ENCODE assay signal across 9 cellular contexts in the genomic region with DNA sequence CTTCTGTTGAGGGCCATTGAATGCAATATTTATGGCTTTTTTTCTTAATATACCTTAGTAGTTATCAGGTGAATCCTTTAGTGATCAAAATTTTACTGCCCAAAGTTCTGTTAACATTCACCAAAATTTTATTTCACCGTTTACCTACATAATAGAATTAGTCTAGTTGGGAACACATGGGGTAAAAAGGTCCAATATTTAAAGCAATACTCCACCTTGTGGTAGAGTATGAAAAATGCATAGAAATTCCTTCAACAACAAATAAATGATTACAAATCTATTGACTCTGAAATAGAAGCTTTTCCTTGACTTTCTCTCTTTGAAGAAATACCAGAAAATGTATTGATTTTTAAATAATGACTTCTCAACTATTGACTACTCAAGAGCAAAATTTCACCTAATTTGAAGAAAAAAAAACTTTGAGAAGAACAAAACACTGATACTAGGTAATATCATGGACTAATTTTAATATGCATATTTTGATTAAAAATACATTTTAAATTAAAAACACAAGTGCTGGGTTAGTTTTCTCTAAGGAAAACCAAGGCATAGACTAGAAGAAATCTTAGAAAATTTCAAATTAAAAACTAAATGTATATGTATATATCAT. TPM values are rescaled to one million over a fixed set of nuclear protein-coding genes. Genes with fewer than 3 reads are reported as not detected.
DNase-seq lines count a peak whose midpoint lies in the region; ATAC-seq and TF ChIP-seq lines count a peak whose summit lies in the region.
"Had no signal": no experiment of that assay in that cellular context is flagged by ENCODE, and none has a peak within 500 bp of the region (broad histone marks: within the 10 kb centered on the region; RNA-seq: fewer than 3 reads in every experiment).

No MANE protein-coding gene starts in this region.

- ATAC-seq in GM21515 (IDR thresholded peaks at IDR 0.05; ENCODE audit: unreplicated experiment) (peak; percentile 62), SK-N-SH treated with all-trans-retinoic acid at 6 μM for 48 hours (peak; percentile 78), HG03521 (IDR thresholded peaks at IDR 0.05; ENCODE audit: unreplicated experiment) (no peak)

- intact Hi-C loops in tibial artery (cut with DNase I; ENCODE audit: low total_unique reads) = no loop called here

- DNase-seq in DMS153 treated with DMSO at 0.1 percent for 48 hours (lab: John Stamatoyannopoulos, UW; ENCODE audit: unreplicated experiment) (peak; percentile 45), Kasumi-1 (lab: John Stamatoyannopoulos, UW) (peak; percentile 15 to 19), fibroblast of villous mesenchyme (ENCODE audit: low read depth) (peak; percentile 54), tibial artery (no peak), D341Med (ENCODE audit: low spot score) (no peak)

- TF ChIP-seq CTCF in fibroblast of villous mesenchyme (IDR thresholded peaks at IDR 0.05; ENCODE audit: insufficient read depth, low read depth, low read length) (peak; percentile 57), tibial artery (IDR thresholded peaks at IDR 0.05) (peak; percentile 40 to 50)

- H3K4me3 ChIP-seq in fibroblast of villous mesenchyme (ENCODE audit: low read depth, low read length) (no peak overlapping the region), tibial artery (no peak overlapping the region)
- H3K4me3 ChIP-seq: SJSA1 had no signal

- H3K36me3 ChIP-seq in tibial artery = no peaks in the 10 kb centered on the region
- H3K36me3 ChIP-seq: SJSA1 had no signal

- no peaks in the 10 kb centered on the region for H3K4me1 ChIP-seq in tibial artery

- H3K9me3 ChIP-seq in tibial artery = no peaks in the 10 kb centered on the region
- H3K9me3 ChIP-seq: SJSA1 had no signal

- peaks cover 0 to 1% of the 10 kb centered on the region in 2 donors for H3K27me3 ChIP-seq in tibial artery
- H3K27me3 ChIP-seq: SJSA1 had no signal

- H3K27ac ChIP-seq in tibial artery = no peak overlapping the region
- H3K27ac ChIP-seq: SJSA1 had no signal

TF ChIP-seq in SK-N-SH treated with all-trans-retinoic acid at 6 μM for 48 hours, 23 proteins besides CTCF, POLR2A, EP300 and RAD21:
- no peak for TF ChIP-seq ARNTL (CRISPR knock-in tag; IDR thresholded peaks at IDR 0.05; ENCODE audit: borderline replicate concordance, low read depth)
- TF ChIP-seq, protein P1, sequence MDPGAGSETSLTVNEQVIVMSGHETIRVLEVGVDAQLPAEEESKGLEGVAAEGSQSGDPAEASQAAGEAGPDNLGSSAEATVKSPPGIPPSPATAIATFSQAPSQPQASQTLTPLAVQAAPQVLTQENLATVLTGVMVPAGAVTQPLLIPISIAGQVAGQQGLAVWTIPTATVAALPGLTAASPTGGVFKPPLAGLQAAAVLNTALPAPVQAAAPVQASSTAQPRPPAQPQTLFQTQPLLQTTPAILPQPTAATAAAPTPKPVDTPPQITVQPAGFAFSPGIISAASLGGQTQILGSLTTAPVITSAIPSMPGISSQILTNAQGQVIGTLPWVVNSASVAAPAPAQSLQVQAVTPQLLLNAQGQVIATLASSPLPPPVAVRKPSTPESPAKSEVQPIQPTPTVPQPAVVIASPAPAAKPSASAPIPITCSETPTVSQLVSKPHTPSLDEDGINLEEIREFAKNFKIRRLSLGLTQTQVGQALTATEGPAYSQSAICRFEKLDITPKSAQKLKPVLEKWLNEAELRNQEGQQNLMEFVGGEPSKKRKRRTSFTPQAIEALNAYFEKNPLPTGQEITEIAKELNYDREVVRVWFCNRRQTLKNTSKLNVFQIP (CRISPR knock-in tag; IDR thresholded peaks at IDR 0.05; ENCODE audit: borderline replicate concordance, low read depth) = no peak
- TF ChIP-seq ISL1 (CRISPR knock-in tag; IDR thresholded peaks at IDR 0.05) = no peak
- no peak for TF ChIP-seq GLIS3 (CRISPR knock-in tag; IDR thresholded peaks at IDR 0.05)
- no peak for TF ChIP-seq BACH2 (CRISPR knock-in tag; IDR thresholded peaks at IDR 0.05; ENCODE audit: borderline replicate concordance)
- no peak for TF ChIP-seq ESRRG (CRISPR knock-in tag; IDR thresholded peaks at IDR 0.05)
- no peak for TF ChIP-seq ZFP3 (CRISPR knock-in tag; IDR thresholded peaks at IDR 0.05)
- no peak for TF ChIP-seq ZFP30 (CRISPR knock-in tag; IDR thresholded peaks at IDR 0.05)
- TF ChIP-seq ZNF8 (CRISPR knock-in tag; IDR thresholded peaks at IDR 0.05) = no peak
- no peak for TF ChIP-seq TCF4 (CRISPR knock-in tag; IDR thresholded peaks at IDR 0.05; ENCODE audit: borderline replicate concordance)
- TF ChIP-seq, protein P2, sequence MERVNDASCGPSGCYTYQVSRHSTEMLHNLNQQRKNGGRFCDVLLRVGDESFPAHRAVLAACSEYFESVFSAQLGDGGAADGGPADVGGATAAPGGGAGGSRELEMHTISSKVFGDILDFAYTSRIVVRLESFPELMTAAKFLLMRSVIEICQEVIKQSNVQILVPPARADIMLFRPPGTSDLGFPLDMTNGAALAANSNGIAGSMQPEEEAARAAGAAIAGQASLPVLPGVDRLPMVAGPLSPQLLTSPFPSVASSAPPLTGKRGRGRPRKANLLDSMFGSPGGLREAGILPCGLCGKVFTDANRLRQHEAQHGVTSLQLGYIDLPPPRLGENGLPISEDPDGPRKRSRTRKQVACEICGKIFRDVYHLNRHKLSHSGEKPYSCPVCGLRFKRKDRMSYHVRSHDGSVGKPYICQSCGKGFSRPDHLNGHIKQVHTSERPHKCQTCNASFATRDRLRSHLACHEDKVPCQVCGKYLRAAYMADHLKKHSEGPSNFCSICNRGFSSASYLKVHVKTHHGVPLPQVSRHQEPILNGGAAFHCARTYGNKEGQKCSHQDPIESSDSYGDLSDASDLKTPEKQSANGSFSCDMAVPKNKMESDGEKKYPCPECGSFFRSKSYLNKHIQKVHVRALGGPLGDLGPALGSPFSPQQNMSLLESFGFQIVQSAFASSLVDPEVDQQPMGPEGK (CRISPR knock-in tag; IDR thresholded peaks at IDR 0.05; ENCODE audit: borderline replicate concordance) = no peak

RNA-seq across cellular contexts. Expression of a gene that starts 43.3 kb away (rescaled TPM):
- 21.3 and 52.2 TPM in 2 replicates for total RNA-seq in fibroblast of villous mesenchyme

Comparison
In these comparisons a context has a peak if more than half of its experiments do, and no peak if none do; other contexts are left out.
1. DNase-seq: peak in DMS153 treated with DMSO at 0.1 percent for 48 hours (single experiment), Kasumi-1 (2 of 2) and fibroblast of villous mesenchyme (single experiment); none in tibial artery (0 of 2) and D341Med (single experiment).